In genomic region chr2:61443342-61444041, GRCh38 we compare ENCODE assay signal across 8 cellular contexts. TPM values are rescaled to one million over a fixed set of nuclear protein-coding genes. Genes with fewer than 3 reads are reported as not detected.
DNase-seq lines count a peak whose midpoint lies in the region; ATAC-seq and TF ChIP-seq lines count a peak whose summit lies in the region.

No MANE protein-coding gene starts in this region.

- no peak overlapping the region for H2BK15ac ChIP-seq in H9 (ENCODE audit: low read depth, low read length)

- H3K56ac ChIP-seq in H9 (ENCODE audit: insufficient read length, low read depth, low read length), result no peak overlapping the region

- no peak overlapping the region for H3K4me2 ChIP-seq in H9 (ENCODE audit: insufficient read depth, insufficient read length, low read length)

- no peaks in the 10 kb centered on the region; the same call in 1 of the 2 replicates for H3K4me1 ChIP-seq in H9 (ENCODE audit: insufficient read depth, low read length)

- H3K9ac ChIP-seq in H9 (ENCODE audit: extremely low read depth, insufficient read length, low read length), result no peak overlapping the region

- H2BK120ac ChIP-seq in H9 (ENCODE audit: low read depth, low read length, poor library complexity, severe bottlenecking), result no peak overlapping the region

- H3K27ac ChIP-seq in H9 (ENCODE audit: insufficient read length, low read depth, low read length), result no peak overlapping the region

- H2BK20ac ChIP-seq in H9 (ENCODE audit: low read depth, low read length, poor library complexity, severe bottlenecking), result no peak overlapping the region

- H3K4ac ChIP-seq in H9 (ENCODE audit: low read depth, low read length), result no peak overlapping the region

- no peaks in the 10 kb centered on the region for H4K20me1 ChIP-seq in H9 (ENCODE audit: control insufficient read depth, insufficient read depth, insufficient read length)

- H3K27ac Mint-ChIP-seq in natural killer cell treated with Interleukin-12 subunit alpha and Interleukin-12 subunit beta and Interleukin-15 and Interleukin-18, amount 100 ng/mL, for 72 hours, result peak overlapping the region; percentile 24 to 50
- H3K27ac Mint-ChIP-seq in H9, result peak overlapping the region in 1 of 3 experiments; percentile 12; a peak in 1 of 7 replicates

- H3K4me1 Mint-ChIP-seq in natural killer cell treated with Interleukin-12 subunit alpha and Interleukin-12 subunit beta and Interleukin-15 and Interleukin-18, amount 100 ng/mL, for 72 hours (ENCODE audit: low read depth in 2 of 2), result peaks cover 44 to 45% of the 10 kb centered on the region in 2 donors
- H3K4me1 Mint-ChIP-seq in H9, result peaks cover 26 to 38% of the 10 kb centered on the region in 2 experiments

- H3K9me3 Mint-ChIP-seq in natural killer cell treated with Interleukin-12 subunit alpha and Interleukin-12 subunit beta and Interleukin-15 and Interleukin-18, amount 100 ng/mL, for 72 hours, result no peaks in the 10 kb centered on the region
- peaks cover 4% of the 10 kb centered on the region in 2 experiments; a peak in 4 of 5 replicates for H3K9me3 Mint-ChIP-seq in H9

- ATAC-seq in GM18909 (IDR thresholded peaks at IDR 0.05; ENCODE audit: poor library complexity, unreplicated experiment) (peak; percentile 96), HG02852 (IDR thresholded peaks at IDR 0.05; ENCODE audit: unreplicated experiment) (peak; percentile 86)
- peak in 1 of 2 donors; percentile 73 for ATAC-seq in natural killer cell treated with Interleukin-12 subunit alpha and Interleukin-12 subunit beta and Interleukin-15 and Interleukin-18, amount 100 ng/mL, for 72 hours

- no peak overlapping the region for H3T11ph ChIP-seq in H9 (ENCODE audit: low read length)

- H2BK12ac ChIP-seq in H9 (ENCODE audit: insufficient read length, low read depth, low read length), result no peak overlapping the region

- H3K27me3 ChIP-seq in H9 (ENCODE audit: insufficient read depth, low read length), result no peaks in the 10 kb centered on the region

- no peaks in the 10 kb centered on the region for H3K9me3 ChIP-seq in H9 (ENCODE audit: control insufficient read depth, low read depth, low read length)

- no peak for TF ChIP-seq CTCF in H9 (conservative IDR thresholded peaks at IDR 0.05)

- no peak overlapping the region for H4K5ac ChIP-seq in H9 (ENCODE audit: insufficient read length, low read depth, low read length)

- no peak overlapping the region for H3K14ac ChIP-seq in H9 (ENCODE audit: insufficient read depth, low read length)

- 100% methylated on average over 2 of the region's 7 CpGs for whole genome bisulfite sequencing in H9 (ENCODE audit: extremely low coverage, insufficient read length, low lambda C conversion rate)

- H3K79me2 ChIP-seq in H9 (ENCODE audit: insufficient read depth, low read length), result peaks cover 50% of the 10 kb centered on the region

- DNase-seq in NOMO-1 treated with DMSO at 0.1 percent for 48 hours (lab: John Stamatoyannopoulos, UW; ENCODE audit: unreplicated experiment), result peak; percentile 99
- DNase-seq in natural killer cell treated with Interleukin-12 subunit alpha and Interleukin-12 subunit beta and Interleukin-15 and Interleukin-18, amount 100 ng/mL, for 72 hours (ENCODE audit: low spot score), result no peak
- no peak for DNase-seq in NCI-H524 (lab: John Stamatoyannopoulos, UW)
- DNase-seq in activated CD8-positive, alpha-beta memory T cell treated with anti-CD3 and anti-CD28 coated beads, Interleukin-2, amount 50 U/mL, for 4 hours, result no peak
- DNase-seq in H9, result no peak
- DNase-seq in dermis blood vessel endothelial cell, result no peak

- H3K23me2 ChIP-seq in H9 (ENCODE audit: insufficient read length, low read depth, low read length, poor library complexity, severe bottlenecking), result no peaks in the 10 kb centered on the region

- no peak overlapping the region for H2AK5ac ChIP-seq in H9 (ENCODE audit: insufficient read length, low read length)

- no peak overlapping the region for H3K23ac ChIP-seq in H9 (ENCODE audit: insufficient read length, low read depth, low read length)

- H3K36me3 Mint-ChIP-seq in natural killer cell treated with Interleukin-12 subunit alpha and Interleukin-12 subunit beta and Interleukin-15 and Interleukin-18, amount 100 ng/mL, for 72 hours, result no peaks in the 10 kb centered on the region
- H3K36me3 Mint-ChIP-seq in H9 (ENCODE audit: insufficient read depth in 1 of 3, low read depth in 3 of 3), result peaks cover 10 to 15% (median 12%) of the 10 kb centered on the region in 3 experiments; a peak in 6 of 7 replicates

- H3K4me3 Mint-ChIP-seq in natural killer cell treated with Interleukin-12 subunit alpha and Interleukin-12 subunit beta and Interleukin-15 and Interleukin-18, amount 100 ng/mL, for 72 hours, result peak overlapping the region; percentile 42
- H3K4me3 Mint-ChIP-seq in H9, result no peak overlapping the region

- H3K79me1 ChIP-seq in H9 (ENCODE audit: insufficient read depth, low read depth, low read length, poor library complexity, severe bottlenecking), result peaks cover 4% of the 10 kb centered on the region

- no peaks in the 10 kb centered on the region for H3K27me3 Mint-ChIP-seq in natural killer cell treated with Interleukin-12 subunit alpha and Interleukin-12 subunit beta and Interleukin-15 and Interleukin-18, amount 100 ng/mL, for 72 hours
- H3K27me3 Mint-ChIP-seq in H9 (ENCODE audit: low read depth), result no peaks in the 10 kb centered on the region

- H2BK5ac ChIP-seq in H9 (ENCODE audit: insufficient read length, low read length), result no peak overlapping the region

- no peak overlapping the region for H2AFZ ChIP-seq in H9 (ENCODE audit: low read length)

- no peak overlapping the region for H4K91ac ChIP-seq in H9 (ENCODE audit: insufficient read length, low read depth, low read length)

- H4K8ac ChIP-seq in H9 (replicated peaks; ENCODE audit: insufficient read length, low read depth, low read length), result no peak overlapping the region

- H3K18ac ChIP-seq in H9 (ENCODE audit: insufficient read length, low read depth, low read length), result no peak overlapping the region

RNA-seq across cellular contexts. Expression of gene USP34, which starts 27.4 kb away (rescaled TPM):
- 100 to 1,000 TPM in 1 of 2 donors, 10 to 100 TPM in 1; 92.3 to 125 TPM for total RNA-seq in natural killer cell treated with Interleukin-12 subunit alpha and Interleukin-12 subunit beta and Interleukin-15 and Interleukin-18, amount 100 ng/mL, for 72 hours
- total RNA-seq in H9 (2021) (84.3 and 93.9 TPM in 2 replicates), dermis blood vessel endothelial cell (123 and 165 TPM in 2 replicates)
